ENCODE assay signal across 18 cellular contexts in genomic region chr1:107794571-107794970, GRCh38.
A peak's percentile ranks its signal among the peaks of the same experiment; 100 is the strongest.
DNase-seq lines count a peak whose midpoint lies in the region; ATAC-seq and TF ChIP-seq lines count a peak whose summit lies in the region.
"Had no signal": no experiment of that assay in that cellular context is flagged by ENCODE, and none has a peak within 500 bp of the region (broad histone marks: within the 10 kb centered on the region; RNA-seq: fewer than 3 reads in every experiment).

No MANE protein-coding gene starts in this region.

- no peak overlapping the region for H2BK15ac ChIP-seq in mesendoderm (replicated peaks; ENCODE audit: low read depth)

- no peak overlapping the region for H3K56ac ChIP-seq in mesendoderm (ENCODE audit: low read length)

- H4K8ac ChIP-seq in mesendoderm (ENCODE audit: low read depth, low read length), result no peak overlapping the region

- H3K27ac ChIP-seq in mesendoderm (ENCODE audit: low read depth, low read length), result no peak overlapping the region
- no peak overlapping the region for H3K27ac ChIP-seq in testis
- H3K27ac ChIP-seq: KMS-11 had no signal

- no peak overlapping the region for H3K4me3 Mint-ChIP-seq in activated B cell treated with CpG ODN at 0.5 μM for 24 hours

- H3K27ac Mint-ChIP-seq in activated B cell treated with CpG ODN at 0.5 μM for 24 hours, result peak overlapping the region; percentile 90

- H3K4me1 ChIP-seq in mesendoderm (ENCODE audit: control insufficient read depth, low read depth, low read length), result peaks cover 6% of the 10 kb centered on the region
- H3K4me1 ChIP-seq in testis, result peaks cover 2% of the 10 kb centered on the region

- H2BK120ac ChIP-seq in mesendoderm (ENCODE audit: low read depth, low read length), result no peak overlapping the region

- H3K4me1 Mint-ChIP-seq in activated B cell treated with CpG ODN at 0.5 μM for 24 hours, result peaks cover 79% of the 10 kb centered on the region

- H3K4ac ChIP-seq in mesendoderm (ENCODE audit: low read depth, low read length), result no peak overlapping the region

- no CpG with 5 or more reads among the region's 2 CpGs for WGBS in mesendoderm (ENCODE audit: extremely low coverage, insufficient coverage, low lambda C conversion rate)
- 81 to 89% methylated on average over 2 of the region's 2 CpGs for WGBS in testis, 2 donors

- no peaks in the 10 kb centered on the region for H3K36me3 Mint-ChIP-seq in activated B cell treated with CpG ODN at 0.5 μM for 24 hours (ENCODE audit: low read depth)

- no peak overlapping the region for H2BK5ac ChIP-seq in mesendoderm (ENCODE audit: low read length)

- POLR2A ChIA-PET in activated B cell treated with CpG ODN at 0.5 μM for 24 hours (lab: Charles Lee), result interaction anchor here (0.9 to 7.2 kb wide), 6 partner anchors 9 to 170 kb away, joined by 3 to 44 read pairs (median 4); partner anchors contain the start of gene VAV3

- CTCF ChIA-PET in activated B cell treated with CpG ODN at 0.5 μM for 24 hours (lab: Charles Lee), result interaction anchor here (1.0 to 3.2 kb wide), 5 partner anchors 12 to 331 kb away, joined by 4 to 17 read pairs (median 15); partner anchors contain the start of gene VAV3

- H3K9me3 Mint-ChIP-seq in activated B cell treated with CpG ODN at 0.5 μM for 24 hours, result no peaks in the 10 kb centered on the region

- peak; percentile 58 for DNase-seq in D341Med (ENCODE audit: low spot score)
- DNase-seq in NCI-H82 (lab: John Stamatoyannopoulos, UW), result peak; percentile 91
- no peak for DNase-seq in activated B cell treated with CpG ODN at 0.5 μM for 24 hours
- peak; percentile 10 for DNase-seq in mesendoderm
- DNase-seq in testis, result no peak
- no peak for DNase-seq in NCI-H526 treated with DMSO at 0.1 percent for 48 hours (lab: John Stamatoyannopoulos, UW)
- DNase-seq in NCI-H187 treated with DMSO at 0.1 percent for 48 hours (lab: John Stamatoyannopoulos, UW), result no peak
- DNase-seq in NCI-H1694 treated with DMSO at 0.1 percent for 48 hours (lab: John Stamatoyannopoulos, UW), result no peak
- DNase-seq: DMS153; MM.1S; NCI-H1105; NCI-H2029 treated with DMSO at 0.1 percent for 48 hours; NCI-H510A treated with DMSO at 0.1 percent for 48 hours; NK-92 treated with Interleukin-12 subunit alpha and Interleukin-12 subunit beta, amount 100 ng/mL, for 24 hours; PC-3 had no signal

- no peaks in the 10 kb centered on the region for H3K79me2 ChIP-seq in mesendoderm (ENCODE audit: control insufficient read depth, insufficient read depth, low read length)

- no peaks in the 10 kb centered on the region for H3K27me3 Mint-ChIP-seq in activated B cell treated with CpG ODN at 0.5 μM for 24 hours

- H3K18ac ChIP-seq in mesendoderm (ENCODE audit: low read length), result no peak overlapping the region

- H3K4me3 ChIP-seq in mesendoderm (ENCODE audit: low read length) (no peak overlapping the region), testis (no peak overlapping the region)
- H3K4me3 ChIP-seq: BLaER1 treated with 17β-estradiol and CSF1 and Interleukin-3, amounts not matched to agents 10 nM and 100 nM had no signal

- H3K23ac ChIP-seq in mesendoderm (ENCODE audit: low read length), result no peak overlapping the region

- H4K5ac ChIP-seq in mesendoderm (ENCODE audit: low read length), result no peak overlapping the region

- peaks cover 1% of the 10 kb centered on the region for H3K79me1 ChIP-seq in mesendoderm (ENCODE audit: low read length)

- H3K36me3 ChIP-seq in mesendoderm (ENCODE audit: control insufficient read depth, insufficient read depth, low read length), result no peaks in the 10 kb centered on the region
- no peaks in the 10 kb centered on the region for H3K36me3 ChIP-seq in testis (ENCODE audit: low read depth, missing control alignments)

- no peak overlapping the region for H3K4me2 ChIP-seq in mesendoderm (ENCODE audit: low read length)

- TF ChIP-seq CTCF in activated B cell treated with CpG ODN at 0.5 μM for 24 hours (IDR thresholded peaks at IDR 0.05), result no peak
- no peak for TF ChIP-seq CTCF in testis (IDR thresholded peaks at IDR 0.05)

- intact Hi-C loops in activated B cell treated with CpG ODN at 0.5 μM for 24 hours (cut with micrococcal nuclease), result no loop called here
- intact Hi-C loops in testis (cut with DNase I; ENCODE audit: low total_unique reads), result no loop called here

- ATAC-seq in activated B cell treated with CpG ODN at 0.5 μM for 24 hours (ENCODE audit: low read depth), result no peak
- ATAC-seq: HepG2, PC-3 had no signal

- H3K9ac ChIP-seq in mesendoderm (ENCODE audit: low read length), result no peak overlapping the region
- H3K9ac ChIP-seq: BLaER1 treated with 17β-estradiol and CSF1 and Interleukin-3, amounts not matched to agents 10 nM and 100 nM; KMS-11 had no signal

- H3K9me3 ChIP-seq in testis, result no peaks in the 10 kb centered on the region

- H2AK5ac ChIP-seq in mesendoderm (ENCODE audit: low read length), result no peak overlapping the region

- H3K27me3 ChIP-seq in mesendoderm (ENCODE audit: insufficient read depth, low read length, poor library complexity) (no peaks in the 10 kb centered on the region), testis (no peaks in the 10 kb centered on the region)
- H3K27me3 ChIP-seq: BLaER1 treated with 17β-estradiol and CSF1 and Interleukin-3, amounts not matched to agents 10 nM and 100 nM had no signal

- no peak for TF ChIP-seq POLR2A in testis (IDR thresholded peaks at IDR 0.05)

Comparison
In these comparisons a context has a peak if more than half of its experiments do, and no peak if none do; other contexts are left out.
1. DNase-seq: peak in D341Med (single experiment), NCI-H82 (single experiment) and mesendoderm (single experiment); none in activated B cell treated with CpG ODN at 0.5 μM for 24 hours (single experiment), testis (single experiment), NCI-H526 treated with DMSO at 0.1 percent for 48 hours (single experiment), NCI-H187 treated with DMSO at 0.1 percent for 48 hours (single experiment) and NCI-H1694 treated with DMSO at 0.1 percent for 48 hours (single experiment).